8 cellular contexts compared by ENCODE assay signal in the genomic region with DNA sequence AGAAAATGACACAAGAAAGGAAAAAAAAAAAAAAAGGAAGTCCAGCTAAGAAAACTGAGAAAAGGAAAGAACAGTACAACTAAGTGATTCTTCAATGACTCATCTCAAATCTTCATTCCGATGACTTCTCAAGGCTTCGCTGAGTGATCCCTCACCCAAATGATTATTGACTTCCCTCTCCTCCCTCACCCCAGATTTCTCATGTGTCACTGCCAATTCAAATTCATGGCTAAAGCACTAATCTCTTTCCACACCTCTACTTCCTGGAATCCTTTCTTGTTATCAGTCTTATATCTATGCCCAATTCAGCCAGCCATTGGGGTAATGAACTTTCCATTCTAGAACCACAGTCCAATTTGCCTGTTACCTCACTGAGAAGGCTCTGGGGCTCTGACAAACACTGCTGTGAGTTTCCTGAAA. TPM values are rescaled to one million over a fixed set of nuclear protein-coding genes. Genes with fewer than 3 reads are reported as not detected.
DNase-seq lines count a peak whose midpoint lies in the region; ATAC-seq and TF ChIP-seq lines count a peak whose summit lies in the region.

No MANE protein-coding gene starts in this region.

- intact Hi-C loops in naive thymus-derived CD4-positive, alpha-beta T cell (cut with micrococcal nuclease), result no loop called here
- intact Hi-C loops in vagina (cut with DNase I), result no loop called here

- H3K9me3 ChIP-seq in RWPE2 (ENCODE audit: severe bottlenecking) (peaks cover 10% of the 10 kb centered on the region), vagina (no peaks in the 10 kb centered on the region)
- no peaks in the 10 kb centered on the region for H3K9me3 ChIP-seq in naive thymus-derived CD4-positive, alpha-beta T cell (ENCODE audit: control insufficient read depth in 2 of 3, low read length in 3 of 3)

- TF ChIP-seq CTCF in RWPE2 (IDR thresholded peaks at IDR 0.05; ENCODE audit: poor library complexity, severe bottlenecking), result no peak
- TF ChIP-seq CTCF in vagina (IDR thresholded peaks at IDR 0.05), result no peak

- POLR2A ChIA-PET in naive thymus-derived CD4-positive, alpha-beta T cell (lab: Charles Lee), result no interaction called here

- peaks cover 2 to 32% (median 17%) of the 10 kb centered on the region in 11 donors for H3K9me3 Mint-ChIP-seq in naive thymus-derived CD4-positive, alpha-beta T cell

- ATAC-seq in GM18909 (IDR thresholded peaks at IDR 0.05; ENCODE audit: poor library complexity, unreplicated experiment) (peak; percentile 73), HG02943 (IDR thresholded peaks at IDR 0.05; ENCODE audit: low read depth, unreplicated experiment) (peak; percentile 50), RWPE2 (ENCODE audit: low read depth) (peak; percentile 95)
- ATAC-seq in naive thymus-derived CD4-positive, alpha-beta T cell, result peak; percentile 80

- peaks cover 0 to 15% (median 5%) of the 10 kb centered on the region in 7 donors for H3K4me1 Mint-ChIP-seq in naive thymus-derived CD4-positive, alpha-beta T cell

- H3K4me3 ChIP-seq in RWPE2 (ENCODE audit: severe bottlenecking) (no peak overlapping the region), vagina (no peak overlapping the region)
- H3K4me3 ChIP-seq in naive thymus-derived CD4-positive, alpha-beta T cell (ENCODE audit: low read length), result no peak overlapping the region

- DNase-seq in RWPE2 (ENCODE audit: low spot score) (no peak), NCI-H1417 (lab: John Stamatoyannopoulos, UW) (no peak), cortex of kidney (lab: John Stamatoyannopoulos, UW) (no peak), vagina (ENCODE audit: extremely low spot score in 2 of 2) (no peak), amygdala (lab: John Stamatoyannopoulos, UW) (no peak)
- DNase-seq in naive thymus-derived CD4-positive, alpha-beta T cell, result no peak

- H3K27me3 Mint-ChIP-seq in naive thymus-derived CD4-positive, alpha-beta T cell, result peaks cover 0 to 5% (median 0%) of the 10 kb centered on the region in 5 donors

- no peak overlapping the region for H3K27ac Mint-ChIP-seq in naive thymus-derived CD4-positive, alpha-beta T cell

- H3K27ac ChIP-seq in RWPE2 (ENCODE audit: poor library complexity, severe bottlenecking) (peak overlapping the region; percentile 63), vagina (no peak overlapping the region)
- H3K27ac ChIP-seq in naive thymus-derived CD4-positive, alpha-beta T cell (ENCODE audit: low read depth, low read length), result no peak overlapping the region

- H3K36me3 Mint-ChIP-seq in naive thymus-derived CD4-positive, alpha-beta T cell, result peaks cover under 1 to 18% (median 8%) of the 10 kb centered on the region in 5 donors

- H3K4me3 Mint-ChIP-seq in naive thymus-derived CD4-positive, alpha-beta T cell, result no peak overlapping the region

- CTCF ChIA-PET in naive thymus-derived CD4-positive, alpha-beta T cell (lab: Charles Lee), result no interaction called here

- no peak for TF ChIP-seq POLR2A in vagina (IDR thresholded peaks at IDR 0.05)

- no peaks in the 10 kb centered on the region for H3K36me3 ChIP-seq in RWPE2 (ENCODE audit: low read depth)
- no peaks in the 10 kb centered on the region for H3K36me3 ChIP-seq in naive thymus-derived CD4-positive, alpha-beta T cell (ENCODE audit: control insufficient read depth in 2 of 3, insufficient read depth in 3 of 3, low read length in 3 of 3)
- no peaks in the 10 kb centered on the region for H3K36me3 ChIP-seq in vagina

- H3K27me3 ChIP-seq in RWPE2 (ENCODE audit: insufficient read depth, poor library complexity, severe bottlenecking) (no peaks in the 10 kb centered on the region), vagina (no peaks in the 10 kb centered on the region)
- no peaks in the 10 kb centered on the region for H3K27me3 ChIP-seq in naive thymus-derived CD4-positive, alpha-beta T cell (ENCODE audit: control insufficient read depth in 2 of 2, insufficient read depth in 2 of 2, low read length in 2 of 2)

- H3K4me1 ChIP-seq in RWPE2 (ENCODE audit: insufficient read depth, poor library complexity, severe bottlenecking) (peaks cover 13% of the 10 kb centered on the region), vagina (no peaks in the 10 kb centered on the region)
- H3K4me1 ChIP-seq in naive thymus-derived CD4-positive, alpha-beta T cell (ENCODE audit: control insufficient read depth in 2 of 2, insufficient read depth in 2 of 2, low read length in 2 of 2), result peaks cover 0 to 4% of the 10 kb centered on the region in 2 donors

RNA-seq across cellular contexts. Expression of gene ABCB11, which starts 7.2 kb away (rescaled TPM):
- not detected for total RNA-seq in naive thymus-derived CD4-positive, alpha-beta T cell
- not detected for polyA plus RNA-seq in naive thymus-derived CD4-positive, alpha-beta T cell
- not detected for total RNA-seq in vagina

RNA-seq across cellular contexts. Expression of gene DHRS9, which starts 31.0 kb away (rescaled TPM):
- total RNA-seq in naive thymus-derived CD4-positive, alpha-beta T cell, result 1 to 10 TPM in 1 of 5 experiments, under 1 TPM in 3, not detected in 1; 0.17 to 1.1 (median 0.30) TPM
- polyA plus RNA-seq in naive thymus-derived CD4-positive, alpha-beta T cell, result not detected
- total RNA-seq in vagina, result not detected
